24 cellular contexts compared by ENCODE assay signal in genomic region chr6:139156571-139156970, GRCh38. TPM values are rescaled to one million over a fixed set of nuclear protein-coding genes. Genes with fewer than 3 reads are reported as not detected.
DNase-seq lines count a peak whose midpoint lies in the region; ATAC-seq and TF ChIP-seq lines count a peak whose summit lies in the region.
"Had no signal": no experiment of that assay in that cellular context is flagged by ENCODE, and none has a peak within 500 bp of the region (broad histone marks: within the 10 kb centered on the region; RNA-seq: fewer than 3 reads in every experiment).

No MANE protein-coding gene starts in this region.

- H3K4me3 Mint-ChIP-seq in T-helper 2 cell treated with Interferon-gamma antibody and Interleukin-4, amounts not matched to agents 5 μg/mL and 100 μg/mL, for 36 hours, result no peak overlapping the region
- H3K4me3 Mint-ChIP-seq in Caco-2 (ENCODE audit: unreplicated experiment), result peak overlapping the region; percentile 52
- H3K4me3 Mint-ChIP-seq in natural killer cell, result no peak overlapping the region

- no peaks in the 10 kb centered on the region for H3K27me3 Mint-ChIP-seq in T-helper 2 cell treated with Interferon-gamma antibody and Interleukin-4, amounts not matched to agents 5 μg/mL and 100 μg/mL, for 36 hours (ENCODE audit: low read depth)
- H3K27me3 Mint-ChIP-seq in Caco-2 (ENCODE audit: insufficient read depth, unreplicated experiment) (no peaks in the 10 kb centered on the region), natural killer cell (ENCODE audit: low read depth in 2 of 2) (no peaks in the 10 kb centered on the region)

- BruUV-seq in Caco-2 (replicated peaks; lab: Mats Ljungman, UMichigan) (TSS peak; percentile 47), PC-3 (replicated peaks; lab: Mats Ljungman, UMichigan) (no TSS peak)

- H3K9me3 ChIP-seq in Caco-2 (no peaks in the 10 kb centered on the region), adipocyte (ENCODE audit: control insufficient read depth, low read length) (no peaks in the 10 kb centered on the region), PC-3 (ENCODE audit: low read length) (no peaks in the 10 kb centered on the region)
- H3K9me3 ChIP-seq: BE2C, esophagus squamous epithelium, ovary, uterus had no signal

- H3K36me3 Mint-ChIP-seq in T-helper 2 cell treated with Interferon-gamma antibody and Interleukin-4, amounts not matched to agents 5 μg/mL and 100 μg/mL, for 36 hours (ENCODE audit: low read depth), result peaks cover 16% of the 10 kb centered on the region
- H3K36me3 Mint-ChIP-seq in Caco-2 (ENCODE audit: insufficient read depth, unreplicated experiment), result peaks cover 6% of the 10 kb centered on the region
- no peaks in the 10 kb centered on the region for H3K36me3 Mint-ChIP-seq in natural killer cell

- H3K9me3 Mint-ChIP-seq in T-helper 2 cell treated with Interferon-gamma antibody and Interleukin-4, amounts not matched to agents 5 μg/mL and 100 μg/mL, for 36 hours, result no peaks in the 10 kb centered on the region
- H3K9me3 Mint-ChIP-seq in Caco-2 (ENCODE audit: unreplicated experiment) (no peaks in the 10 kb centered on the region), natural killer cell (no peaks in the 10 kb centered on the region)

- H3K4me1 ChIP-seq in Caco-2 (peaks cover 24% of the 10 kb centered on the region), adipocyte (ENCODE audit: control insufficient read depth, insufficient read depth, low read length) (peaks cover 39% of the 10 kb centered on the region), PC-3 (ENCODE audit: insufficient read depth, low read length) (no peaks in the 10 kb centered on the region)
- H3K4me1 ChIP-seq: BE2C had no signal

- no peaks in the 10 kb centered on the region for H3F3A ChIP-seq in PC-3 (ENCODE audit: low read length, unreplicated experiment)

- intact Hi-C loops in Caco-2 (cut with micrococcal nuclease; ENCODE audit: unreplicated experiment) (no loop called here), natural killer cell (cut with micrococcal nuclease) (no loop called here), PC-3 (cut with micrococcal nuclease) (no loop called here)

- peak overlapping the region; percentile 19 for H3K27ac Mint-ChIP-seq in T-helper 2 cell treated with Interferon-gamma antibody and Interleukin-4, amounts not matched to agents 5 μg/mL and 100 μg/mL, for 36 hours
- H3K27ac Mint-ChIP-seq in Caco-2 (ENCODE audit: unreplicated experiment), result peak overlapping the region; percentile 96
- peak overlapping the region; percentile 65 to 73 for H3K27ac Mint-ChIP-seq in natural killer cell

- POLR2A ChIA-PET in Caco-2 (lab: Charles Lee), result no interaction called here
- POLR2A ChIA-PET in PC-3 (lab: Charles Lee; ENCODE audit: unreplicated experiment), result no interaction called here

- H3K4me3 ChIP-seq in Caco-2 (ENCODE audit: low read depth, low read length), result no peak overlapping the region
- peak overlapping the region; percentile 76 for H3K4me3 ChIP-seq in adipocyte (ENCODE audit: low read length)
- H3K4me3 ChIP-seq in PC-3 (ENCODE audit: low read length), result no peak overlapping the region
- H3K4me3 ChIP-seq: esophagus squamous epithelium, ovary, PC-9, uterus had no signal

- ATAC-seq in natural killer cell (no peak), PC-3 (no peak)
- ATAC-seq: sciatic nerve had no signal

- H3K4me1 Mint-ChIP-seq in T-helper 2 cell treated with Interferon-gamma antibody and Interleukin-4, amounts not matched to agents 5 μg/mL and 100 μg/mL, for 36 hours (ENCODE audit: low read depth), result peaks cover 69% of the 10 kb centered on the region
- H3K4me1 Mint-ChIP-seq in Caco-2 (ENCODE audit: low read depth, unreplicated experiment), result peaks cover 31% of the 10 kb centered on the region
- H3K4me1 Mint-ChIP-seq in natural killer cell, result peaks cover 73 to 76% of the 10 kb centered on the region in 2 donors

- no peaks in the 10 kb centered on the region for H4K20me1 ChIP-seq in PC-3 (ENCODE audit: low read length)

- DNase-seq in T-helper 2 cell treated with Interferon-gamma antibody and Interleukin-4, amounts not matched to agents 5 μg/mL and 100 μg/mL, for 36 hours (ENCODE audit: low spot score), result no peak
- DNase-seq in T-helper 2 cell (no peak), Caco-2 (no peak), adipocyte (ENCODE audit: low read depth) (no peak), natural killer cell (no peak), PC-3 (no peak), mucosa of gallbladder (ENCODE audit: low spot score) (no peak)
- no peak for DNase-seq in stimulated activated CD4-positive, alpha-beta T cell treated with anti-CD3 and anti-CD28 coated beads, Interleukin-2, amount 100 ng/mL, for 48 hours
- DNase-seq: 8988T; activated CD4-positive, alpha-beta T cell treated with anti-CD3 and anti-CD28 coated beads for 1 hour; amniotic stem cell; BE2C; caudate nucleus; DMS153; effector CD4-positive, alpha-beta T cell; esophagus squamous epithelium; GF-D8; KG1; NCI-H187; NCI-H2227 treated with DMSO at 0.1 percent for 48 hours; ovary; PC-9; uterus had no signal

- H3K79me2 ChIP-seq in PC-3 (ENCODE audit: low read length), result no peaks in the 10 kb centered on the region

- no peaks in the 10 kb centered on the region for H3K9me2 ChIP-seq in PC-3 (replicated peaks; ENCODE audit: low read length)

- H3K27me3 ChIP-seq in Caco-2 (replicated peaks; ENCODE audit: control insufficient read depth, insufficient read depth, low read length), result no peaks in the 10 kb centered on the region
- no peaks in the 10 kb centered on the region for H3K27me3 ChIP-seq in adipocyte (replicated peaks; ENCODE audit: control insufficient read depth, insufficient read depth, low read length)
- no peaks in the 10 kb centered on the region for H3K27me3 ChIP-seq in PC-3 (ENCODE audit: low read length)
- H3K27me3 ChIP-seq: BE2C, esophagus squamous epithelium, ovary, uterus had no signal

- H3K36me3 ChIP-seq in Caco-2 (ENCODE audit: control insufficient read depth, insufficient read depth, low read length) (no peaks in the 10 kb centered on the region), adipocyte (ENCODE audit: control insufficient read depth, insufficient read depth, low read length, severe bottlenecking) (no peaks in the 10 kb centered on the region), PC-3 (ENCODE audit: low read depth, low read length) (no peaks in the 10 kb centered on the region)
- H3K36me3 ChIP-seq: BE2C, esophagus squamous epithelium, ovary, uterus had no signal

- H3K9ac ChIP-seq in adipocyte (ENCODE audit: low read length) (peak overlapping the region; percentile 50), PC-3 (ENCODE audit: low read length) (no peak overlapping the region)

- H2AFZ ChIP-seq in PC-3 (ENCODE audit: low read length), result no peak overlapping the region
- H2AFZ ChIP-seq: PC-9 had no signal

- no peak overlapping the region for H3K4me2 ChIP-seq in PC-3 (ENCODE audit: low read length)
- H3K4me2 ChIP-seq: PC-9 had no signal

- no peak overlapping the region for H3K27ac ChIP-seq in PC-3 (ENCODE audit: low read length)
- H3K27ac ChIP-seq: ovary, PC-9, uterus had no signal

- CTCF ChIA-PET in Caco-2 (lab: Charles Lee) (no interaction called here), PC-3 (lab: Charles Lee) (no interaction called here)

- no peak for TF ChIP-seq CTCF in Caco-2 (IDR thresholded peaks at IDR 0.05; ENCODE audit: insufficient read depth in 1 of 2, low read depth in 1 of 2, low read length in 1 of 2, severe bottlenecking in 1 of 2, unreplicated experiment in 1 of 2)
- no peak for TF ChIP-seq CTCF in natural killer cell (IDR thresholded peaks at IDR 0.05)
- no peak for TF ChIP-seq CTCF in PC-3 (conservative IDR thresholded peaks at IDR 0.05; ENCODE audit: low read depth, low read length)

RNA-seq across cellular contexts. Expression of gene HECA, which starts 21.7 kb away (rescaled TPM):
- total RNA-seq in Caco-2 (2022) (4.9 and 5.2 TPM in 2 replicates), natural killer cell (10 to 100 TPM; 76.5 to 80.5 (median 77.6) TPM), PC-3 (2014; rRNA removed) (4.2 and 7.7 TPM in 2 replicates), mucosa of gallbladder (31.8 TPM)

Comparison
In these comparisons a context has a peak if more than half of its experiments do, and no peak if none do; other contexts are left out.
1. H3K27ac Mint-ChIP-seq: peak in every context shown above with its lines; median percentile 96 in Caco-2; 69 in natural killer cell; 19 in T-helper 2 cell treated with Interferon-gamma antibody and Interleukin-4, amounts not matched to agents 5 μg/mL and 100 μg/mL, for 36 hours.